ENCODE assay signal across 8 cellular contexts in the genomic region with DNA sequence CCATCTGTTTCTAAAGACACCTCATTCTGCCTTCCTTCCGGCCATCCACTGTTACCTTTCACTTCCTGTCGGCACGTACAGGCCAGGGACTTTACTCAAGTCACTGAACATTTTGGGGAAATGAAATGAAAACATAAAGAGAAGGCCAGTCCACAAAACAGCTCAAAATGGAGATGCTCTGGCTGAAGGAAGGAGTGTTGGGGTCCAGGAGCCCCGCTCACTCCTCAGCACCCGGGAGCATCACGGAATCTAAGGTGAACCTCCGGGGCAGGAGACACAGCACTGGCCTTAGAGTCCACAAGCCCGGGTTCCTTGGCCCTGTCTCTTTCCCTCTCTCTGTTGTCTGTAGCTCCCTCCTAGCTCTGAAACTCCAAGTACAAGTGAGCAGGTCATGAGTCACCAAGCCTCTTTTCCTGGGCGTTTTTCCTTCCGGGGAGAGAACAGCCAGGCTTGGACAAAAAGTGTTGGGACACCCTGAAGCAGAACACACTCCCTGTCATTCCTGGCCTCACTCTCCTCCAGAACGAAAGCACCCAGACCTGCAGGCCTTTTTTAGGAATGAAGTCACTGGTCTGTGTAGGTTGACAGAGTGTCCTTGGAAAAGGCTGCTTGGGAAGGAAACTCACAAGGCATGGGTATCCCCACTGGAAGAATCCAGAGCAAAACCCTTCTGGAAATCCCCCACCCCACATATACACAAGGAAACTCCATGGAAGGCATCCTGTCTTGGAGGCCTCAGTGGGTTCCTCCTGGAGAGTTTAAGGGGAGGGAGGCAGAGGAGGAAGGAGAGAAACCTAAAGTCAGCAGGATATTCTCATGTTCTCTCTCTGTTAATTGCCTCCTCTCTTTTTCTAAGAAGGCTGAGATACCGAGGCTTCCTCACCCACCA.
DNase-seq lines count a peak whose midpoint lies in the region; ATAC-seq and TF ChIP-seq lines count a peak whose summit lies in the region.

No MANE protein-coding gene starts in this region.

- H3K36me3 ChIP-seq in liver (ENCODE audit: control insufficient read depth in 4 of 4, insufficient read depth in 3 of 4, low read depth in 1 of 4, low read length in 3 of 4) (no peaks in the 10 kb centered on the region), thoracic aorta (no peaks in the 10 kb centered on the region)

- H3K9me3 ChIP-seq in liver (ENCODE audit: control insufficient read depth in 4 of 4, low read length in 3 of 4) (no peaks in the 10 kb centered on the region), thoracic aorta (no peaks in the 10 kb centered on the region)

- no peak overlapping the region for H3K9ac ChIP-seq in liver (ENCODE audit: low read depth in 1 of 2, low read length in 2 of 2)

- ATAC-seq in thoracic aorta (ENCODE audit: insufficient number of reproducible peaks, low FRiP score, low read depth): peak; percentile 80
- no peak for ATAC-seq in HG02973 (IDR thresholded peaks at IDR 0.05; ENCODE audit: unreplicated experiment)
- ATAC-seq in HG03175 (IDR thresholded peaks at IDR 0.05; ENCODE audit: unreplicated experiment): no peak

- H3K4me1 ChIP-seq in liver (ENCODE audit: control insufficient read depth in 4 of 4, insufficient read depth in 4 of 4, low read length in 3 of 4) (peaks cover 2 to 15% (median 5%) of the 10 kb centered on the region in 4 donors), thoracic aorta (ENCODE audit: control insufficient read depth in 1 of 2, low read depth in 2 of 2) (peaks cover 61 to 93% of the 10 kb centered on the region in 2 donors)

- WGBS in liver: 85% methylated on average over 12 of the region's 12 CpGs

- H3K27me3 ChIP-seq in liver (ENCODE audit: control insufficient read depth in 4 of 4, insufficient read depth in 4 of 4, low read length in 3 of 4): no peaks in the 10 kb centered on the region
- H3K27me3 ChIP-seq in thoracic aorta (replicated peaks; ENCODE audit: insufficient read depth): no peaks in the 10 kb centered on the region

- H3K4me3 ChIP-seq in cardiac fibroblast (replicated peaks in 1 of 2; ENCODE audit: low read depth in 2 of 2, low read length in 2 of 2): peak overlapping the region in 1 of 2 donors; percentile 16
- H3K4me3 ChIP-seq in liver (ENCODE audit: low read depth in 1 of 3, low read length in 3 of 3): no peak overlapping the region
- H3K4me3 ChIP-seq in thoracic aorta: no peak overlapping the region

- TF ChIP-seq RAD21 in liver (IDR thresholded peaks at IDR 0.05): no peak

- peak overlapping the region; percentile 24 to 52 for H3K27ac ChIP-seq in liver (ENCODE audit: low read depth in 1 of 2, low read length in 2 of 2)
- H3K27ac ChIP-seq in thoracic aorta: peak overlapping the region; percentile 96 to 99

- peak; percentile 52 for DNase-seq in HT-29 (ENCODE audit: low spot score)
- DNase-seq in cardiac fibroblast (ENCODE audit: low read depth in 2 of 2): peak; percentile 91 to 98
- DNase-seq in thoracic aorta (ENCODE audit: low spot score): peak; percentile 81
- no peak for DNase-seq in activated CD4-positive, alpha-beta T cell treated with anti-CD3 and anti-CD28 coated beads for 4 hours
- DNase-seq in GM10266 (ENCODE audit: extremely low spot score): no peak

- TF ChIP-seq CTCF in cardiac fibroblast (IDR thresholded peaks at IDR 0.05; ENCODE audit: low read depth, low read length) (no peak), liver (IDR thresholded peaks at IDR 0.05; ENCODE audit: low read depth, low read length, missing input control) (no peak), thoracic aorta (IDR thresholded peaks at IDR 0.05) (no peak), GM10266 (IDR thresholded peaks at IDR 0.05; ENCODE audit: control insufficient read depth, insufficient read depth, low read depth, missing control alignments) (no peak)

TF ChIP-seq in liver, 16 proteins besides CTCF, POLR2A, EP300 and RAD21:
- peak; percentile 22 for TF ChIP-seq NR2F2 (IDR thresholded peaks at IDR 0.05)
- no peak for TF ChIP-seq SP1 (IDR thresholded peaks at IDR 0.05)

Comparison
In these comparisons a context has a peak if more than half of its experiments do, and no peak if none do; other contexts are left out.
1. DNase-seq: peak in HT-29 (single experiment), cardiac fibroblast (2 of 2) and thoracic aorta (single experiment); none in activated CD4-positive, alpha-beta T cell treated with anti-CD3 and anti-CD28 coated beads for 4 hours (0 of 2) and GM10266 (single experiment).